ENCODE assay signal across 21 cellular contexts in the genomic region with DNA sequence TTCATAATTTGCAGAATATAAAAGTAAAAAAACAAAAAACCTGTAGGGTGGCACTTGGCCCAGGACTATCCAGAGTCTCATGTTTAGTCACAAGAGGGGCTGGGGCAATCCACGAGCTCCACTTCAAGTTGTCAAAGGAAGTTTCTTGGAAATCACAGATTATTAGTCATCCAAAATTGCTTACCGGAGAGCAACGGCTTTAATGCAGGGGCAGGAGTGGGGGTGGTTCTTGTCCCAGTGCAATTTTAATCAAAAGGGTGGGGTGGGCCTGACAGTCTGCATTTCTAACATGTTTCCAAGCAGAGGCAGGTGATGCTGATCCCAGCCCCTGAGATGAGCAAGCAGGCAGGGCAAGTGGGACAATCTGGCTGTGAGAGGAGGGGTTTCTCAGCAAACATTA.
A peak's percentile ranks its signal among the peaks of the same experiment; 100 is the strongest.
DNase-seq lines count a peak whose midpoint lies in the region; ATAC-seq and TF ChIP-seq lines count a peak whose summit lies in the region.
"Had no signal": no experiment of that assay in that cellular context is flagged by ENCODE, and none has a peak within 500 bp of the region (broad histone marks: within the 10 kb centered on the region; RNA-seq: fewer than 3 reads in every experiment).

No MANE protein-coding gene starts in this region.

- TF ChIP-seq POLR2A in breast epithelium (IDR thresholded peaks at IDR 0.05) = no peak

- H3K4me3 ChIP-seq in breast epithelium = no peak overlapping the region
- no peak overlapping the region for H3K4me3 ChIP-seq in fibroblast of pulmonary artery (replicated peaks; ENCODE audit: low read depth, low read length)
- H3K4me3 ChIP-seq in BE2C (ENCODE audit: low read depth, low read length) = no peak overlapping the region
- H3K4me3 ChIP-seq: left ventricle myocardium inferior, smooth muscle cell, upper lobe of right lung had no signal

- H3K9me3 ChIP-seq in breast epithelium (no peaks in the 10 kb centered on the region), T-helper 17 cell (ENCODE audit: control insufficient read depth, low read length, poor library complexity, severe bottlenecking) (no peaks in the 10 kb centered on the region), BE2C (no peaks in the 10 kb centered on the region)
- H3K9me3 ChIP-seq: left ventricle myocardium inferior, upper lobe of right lung had no signal

- no peaks in the 10 kb centered on the region for H3K4me1 ChIP-seq in breast epithelium
- no peaks in the 10 kb centered on the region for H3K4me1 ChIP-seq in BE2C
- H3K4me1 ChIP-seq: left ventricle myocardium inferior, upper lobe of right lung had no signal

- H3K4me1 Mint-ChIP-seq in MCF 10A (ENCODE audit: insufficient read depth, unreplicated experiment) = no peaks in the 10 kb centered on the region
- H3K4me1 Mint-ChIP-seq in T-helper 17 cell = no peaks in the 10 kb centered on the region
- H3K4me1 Mint-ChIP-seq: activated B cell treated with CpG ODN at 0.5 μM for 24 hours, naive B cell had no signal

- H3K9me3 Mint-ChIP-seq in MCF 10A (ENCODE audit: unreplicated experiment) = no peaks in the 10 kb centered on the region
- H3K9me3 Mint-ChIP-seq: activated B cell treated with CpG ODN at 0.5 μM for 24 hours; dendritic cell treated with granulocyte-macrophage colony-stimulating factor and Interleukin-4, amounts not matched to agents 40 ng/mL and 50 ng/mL, for 4 days had no signal

- H3K27me3 ChIP-seq in breast epithelium (no peaks in the 10 kb centered on the region), BE2C (no peaks in the 10 kb centered on the region)
- H3K27me3 ChIP-seq: upper lobe of right lung had no signal

- H3K27me3 Mint-ChIP-seq in MCF 10A (ENCODE audit: insufficient read depth, unreplicated experiment) (no peaks in the 10 kb centered on the region), T-helper 17 cell (no peaks in the 10 kb centered on the region)
- H3K27me3 Mint-ChIP-seq: activated B cell treated with CpG ODN at 0.5 μM for 24 hours; dendritic cell treated with granulocyte-macrophage colony-stimulating factor and Interleukin-4, amounts not matched to agents 40 ng/mL and 50 ng/mL, for 4 days; naive B cell had no signal

- intact Hi-C loops in MCF 10A (cut with micrococcal nuclease) (no loop called here), breast epithelium (cut with DNase I; ENCODE audit: low total_unique reads) (no loop called here)

- DNase-seq in MCF 10A (ENCODE audit: unreplicated experiment) (peak; percentile 23), breast epithelium (ENCODE audit: low spot score in 2 of 2) (no peak), T-helper 17 cell (no peak), fibroblast of pulmonary artery (ENCODE audit: low read depth) (peak; percentile 29), SIG-M5 (lab: John Stamatoyannopoulos, UW) (no peak), BE2C (no peak), ecto neural progenitor cell (ENCODE audit: low spot score) (no peak)
- DNase-seq: activated B cell treated with CpG ODN at 0.5 μM for 24 hours; activated naive CD4-positive, alpha-beta T cell treated with anti-CD3 and anti-CD28 coated beads, Interleukin-2, amount 50 U/mL, for 16 hours; amygdala; COR-L47; DND-41; hypothalamus; left ventricle myocardium inferior; naive B cell; NCI-H526 treated with DMSO at 0.1 percent for 48 hours; stimulated activated CD4-positive, alpha-beta T cell treated with anti-CD3 and anti-CD28 coated beads, Interleukin-2, amount 100 ng/mL, for 24 hours; upper lobe of right lung had no signal

- H3K36me3 Mint-ChIP-seq in MCF 10A (ENCODE audit: insufficient read depth, unreplicated experiment) (peaks cover 9% of the 10 kb centered on the region), T-helper 17 cell (ENCODE audit: low read depth) (peaks cover 12% of the 10 kb centered on the region)

- H3K4me3 Mint-ChIP-seq in MCF 10A (ENCODE audit: unreplicated experiment) (no peak overlapping the region), T-helper 17 cell (no peak overlapping the region)
- H3K4me3 Mint-ChIP-seq: activated B cell treated with CpG ODN at 0.5 μM for 24 hours; dendritic cell treated with granulocyte-macrophage colony-stimulating factor and Interleukin-4, amounts not matched to agents 40 ng/mL and 50 ng/mL, for 4 days; naive B cell had no signal

- H3K36me3 ChIP-seq in breast epithelium (no peaks in the 10 kb centered on the region), BE2C (no peaks in the 10 kb centered on the region)

- no peak for ATAC-seq in T-helper 17 cell
- ATAC-seq in GM18520 (IDR thresholded peaks at IDR 0.05; ENCODE audit: unreplicated experiment) = no peak
- ATAC-seq: upper lobe of right lung had no signal

- no TSS peak for BruUV-seq in MCF 10A (replicated peaks; lab: Mats Ljungman, UMichigan)

- POLR2A ChIA-PET in MCF 10A (lab: Yijun Ruan, JAX) = interaction anchor here (0.5 to 0.6 kb wide), 2 partner anchors 37 to 60 kb away, joined by 3 to 4 read pairs; no protein-coding TSS in a partner anchor

- H3K27ac Mint-ChIP-seq in MCF 10A (ENCODE audit: low read depth, unreplicated experiment) (no peak overlapping the region), T-helper 17 cell (peak overlapping the region; percentile 29)
- H3K27ac Mint-ChIP-seq: activated B cell treated with CpG ODN at 0.5 μM for 24 hours; dendritic cell treated with granulocyte-macrophage colony-stimulating factor and Interleukin-4, amounts not matched to agents 40 ng/mL and 50 ng/mL, for 4 days; naive B cell had no signal

- TF ChIP-seq CTCF in MCF 10A (IDR thresholded peaks at IDR 0.05; ENCODE audit: unreplicated experiment) = no peak
- no peak for TF ChIP-seq CTCF in breast epithelium (IDR thresholded peaks at IDR 0.05)
- TF ChIP-seq CTCF in fibroblast of pulmonary artery (IDR thresholded peaks at IDR 0.05; ENCODE audit: low read length, missing control alignments) = no peak
- TF ChIP-seq CTCF in BE2C (IDR thresholded peaks at IDR 0.05; ENCODE audit: low read depth, low read length) = no peak

- CTCF ChIA-PET in MCF 10A (lab: Yijun Ruan, JAX) = interaction anchor here (0.6 to 0.7 kb wide), 2 partner anchors 11 to 444 kb away, joined by 3 read pairs; no protein-coding TSS in a partner anchor

- no peak overlapping the region for H3K27ac ChIP-seq in breast epithelium
- H3K27ac ChIP-seq: left ventricle myocardium inferior, upper lobe of right lung had no signal

Comparison
In these comparisons a context has a peak if more than half of its experiments do, and no peak if none do; other contexts are left out.
1. DNase-seq: peak in MCF 10A (single experiment) and fibroblast of pulmonary artery (single experiment); none in breast epithelium (0 of 2), T-helper 17 cell (0 of 3), SIG-M5 (single experiment), BE2C (single experiment) and ecto neural progenitor cell (single experiment).